1 cellular context compared by ENCODE assay signal in genomic region chrX:71111851-71112468, GRCh38.
TF ChIP-seq lines count a peak whose summit lies in the region.

No MANE protein-coding gene starts in this region.

TF ChIP-seq in HepG2, 621 proteins besides CTCF, POLR2A, EP300 and RAD21:
- TF ChIP-seq PRDM4 (CRISPR knock-in tag; IDR thresholded peaks at IDR 0.05; ENCODE audit: borderline replicate concordance) (no peak), DNMT1 (CRISPR knock-in tag; IDR thresholded peaks at IDR 0.05) (no peak), MTF1 (CRISPR knock-in tag; IDR thresholded peaks at IDR 0.05) (no peak), CHD2 (IDR thresholded peaks at IDR 0.05; ENCODE audit: low read depth, low read length) (no peak), ARNTL (CRISPR knock-in tag; IDR thresholded peaks at IDR 0.05) (no peak), KLF9 (CRISPR knock-in tag; IDR thresholded peaks at IDR 0.05; ENCODE audit: low read depth) (no peak), ZNF326 (CRISPR knock-in tag; IDR thresholded peaks at IDR 0.05; ENCODE audit: borderline replicate concordance) (no peak), ZNF280D (CRISPR knock-in tag; IDR thresholded peaks at IDR 0.05) (no peak), TMF1 (CRISPR knock-in tag; IDR thresholded peaks at IDR 0.05; ENCODE audit: low read depth) (no peak), FUBP1 (CRISPR knock-in tag; IDR thresholded peaks at IDR 0.05; ENCODE audit: borderline replicate concordance) (no peak), ZNF691 (CRISPR knock-in tag; IDR thresholded peaks at IDR 0.05; ENCODE audit: borderline replicate concordance, low read depth) (no peak), NCOA1 (CRISPR knock-in tag; IDR thresholded peaks at IDR 0.05) (no peak), NRL (CRISPR knock-in tag; IDR thresholded peaks at IDR 0.05; ENCODE audit: borderline replicate concordance) (no peak), ZSCAN25 (CRISPR knock-in tag; IDR thresholded peaks at IDR 0.05) (no peak), THAP8 (CRISPR knock-in tag; IDR thresholded peaks at IDR 0.05; ENCODE audit: borderline replicate concordance) (no peak), PHF20 (CRISPR knock-in tag; IDR thresholded peaks at IDR 0.05) (no peak), JUNB (CRISPR knock-in tag; IDR thresholded peaks at IDR 0.05; ENCODE audit: borderline replicate concordance) (no peak), MEIS2 (CRISPR knock-in tag; IDR thresholded peaks at IDR 0.05) (no peak)
